Comparison of ENCODE assay signal across 8 cellular contexts in genomic region chr6:137867685-137868509, GRCh38. TPM values are rescaled to one million over a fixed set of nuclear protein-coding genes. Genes with fewer than 3 reads are reported as not detected.
DNase-seq lines count a peak whose midpoint lies in the region; ATAC-seq, FAIRE-seq and TF ChIP-seq lines count a peak whose summit lies in the region.

No MANE protein-coding gene starts in this region.

- intact Hi-C loops in activated CD4-positive, alpha-beta memory T cell treated with anti-CD3 and anti-CD28 coated beads for 36 hours (cut with micrococcal nuclease) = loop anchor here (1.0 to 5.0 kb wide), 5 partner anchors 68 to 1279 kb away; no protein-coding TSS in a partner anchor

- peak overlapping the region; percentile 91 for H3K4me3 Mint-ChIP-seq in activated CD4-positive, alpha-beta memory T cell treated with anti-CD3 and anti-CD28 coated beads for 36 hours
- peak overlapping the region; percentile 92 to 99 (median 96) for H3K4me3 Mint-ChIP-seq in naive thymus-derived CD8-positive, alpha-beta T cell

- no peaks in the 10 kb centered on the region for H3K79me2 ChIP-seq in Karpas-422 (ENCODE audit: low read length)

- peaks cover 5% of the 10 kb centered on the region; the same call in 1 of the 2 replicates for H3K27me3 ChIP-seq in Karpas-422 (ENCODE audit: low read length)

- peak overlapping the region; percentile 73 for H3K4me3 ChIP-seq in Karpas-422 (ENCODE audit: low read length)

- no peaks in the 10 kb centered on the region for H3K9me2 ChIP-seq in Karpas-422 (replicated peaks; ENCODE audit: insufficient read depth, low read length)

- H3K9ac ChIP-seq in Karpas-422 (ENCODE audit: low read length) = peak overlapping the region; percentile 65

- peaks cover 33% of the 10 kb centered on the region for H3K4me1 ChIP-seq in Karpas-422 (ENCODE audit: low read length)

- in situ Hi-C loops in ACHN (cut with HindIII; ENCODE audit: low pct_ligation_motif_present, low pct_unique_long_range_greater_than_20kb, low sequenced_read_pairs) = no loop called here

- peak; percentile 1 for ATAC-seq in GM19328 (IDR thresholded peaks at IDR 0.05; ENCODE audit: unreplicated experiment)
- ATAC-seq in esophagus mucosa = peak; percentile 5
- peak; percentile 3 for ATAC-seq in naive thymus-derived CD8-positive, alpha-beta T cell
- ATAC-seq in GM21367 (IDR thresholded peaks at IDR 0.05; ENCODE audit: unreplicated experiment) = no peak

- H2AFZ ChIP-seq in Karpas-422 (ENCODE audit: low read length) = peak overlapping the region; percentile 86; the same call in 1 of the 2 replicates

- TF ChIP-seq POLR2A in GM12891 (IDR thresholded peaks at IDR 0.05; ENCODE audit: low read depth, low read length) = no peak

- peak overlapping the region; percentile 72 for H3K4me2 ChIP-seq in Karpas-422 (ENCODE audit: low read depth, low read length, poor library complexity, severe bottlenecking)

- H3K27ac ChIP-seq in Karpas-422 (ENCODE audit: low read length) = no peak overlapping the region

- CTCF ChIA-PET in activated CD4-positive, alpha-beta memory T cell treated with anti-CD3 and anti-CD28 coated beads for 36 hours (lab: Charles Lee) = interaction anchor here (0.6 to 11.1 kb wide), 38 partner anchors 9 to 187 kb away, joined by 3 to 270 read pairs (median 5); no protein-coding TSS in a partner anchor

- H3K9me3 ChIP-seq in Karpas-422 (ENCODE audit: low read length) = no peaks in the 10 kb centered on the region

- POLR2A ChIA-PET in activated CD4-positive, alpha-beta memory T cell treated with anti-CD3 and anti-CD28 coated beads for 36 hours (lab: Charles Lee) = interaction anchor here (0.6 to 4.2 kb wide), 26 partner anchors 9 to 210 kb away, joined by 3 to 40 read pairs (median 7); no protein-coding TSS in a partner anchor
- POLR2A ChIA-PET in naive thymus-derived CD8-positive, alpha-beta T cell (lab: Charles Lee) = interaction anchor here (0.6 to 3.5 kb wide), 31 partner anchors 9 to 1290 kb away, joined by 3 to 77 read pairs (median 6); no protein-coding TSS in a partner anchor

- no peaks in the 10 kb centered on the region for H4K20me1 ChIP-seq in Karpas-422 (ENCODE audit: insufficient read depth, low read depth, low read length)

- no peaks in the 10 kb centered on the region for H3K9me3 Mint-ChIP-seq in activated CD4-positive, alpha-beta memory T cell treated with anti-CD3 and anti-CD28 coated beads for 36 hours
- no peaks in the 10 kb centered on the region for H3K9me3 Mint-ChIP-seq in naive thymus-derived CD8-positive, alpha-beta T cell

- peaks cover 24% of the 10 kb centered on the region for H3K4me1 Mint-ChIP-seq in activated CD4-positive, alpha-beta memory T cell treated with anti-CD3 and anti-CD28 coated beads for 36 hours (ENCODE audit: low read depth)
- H3K4me1 Mint-ChIP-seq in naive thymus-derived CD8-positive, alpha-beta T cell = peaks cover 39 to 67% (median 61%) of the 10 kb centered on the region in 4 donors

- DNase-seq in ACHN (peak; percentile 16), Karpas-422 (peak; percentile 50), GM12891 (ENCODE audit: insufficient read length, low spot score) (no peak)
- DNase-seq in activated CD4-positive, alpha-beta memory T cell treated with anti-CD3 and anti-CD28 coated beads for 36 hours = peak; percentile 67
- peak in 8 of 10 donors; percentile 27 to 78 (median 68) for DNase-seq in naive thymus-derived CD8-positive, alpha-beta T cell

- H3K36me3 Mint-ChIP-seq in activated CD4-positive, alpha-beta memory T cell treated with anti-CD3 and anti-CD28 coated beads for 36 hours = peaks cover 55% of the 10 kb centered on the region
- H3K36me3 Mint-ChIP-seq in naive thymus-derived CD8-positive, alpha-beta T cell = peaks cover 4 to 27% (median 21%) of the 10 kb centered on the region in 3 donors

- H3K27ac Mint-ChIP-seq in activated CD4-positive, alpha-beta memory T cell treated with anti-CD3 and anti-CD28 coated beads for 36 hours = peak overlapping the region; percentile 93
- peak overlapping the region; percentile 93 to 99 (median 99) for H3K27ac Mint-ChIP-seq in naive thymus-derived CD8-positive, alpha-beta T cell

- no peaks in the 10 kb centered on the region for H3K36me3 ChIP-seq in Karpas-422 (ENCODE audit: insufficient read depth, low read length)

- FAIRE-seq in GM12891 (lab: Jason Lieb, UNC) = no peak

- no peaks in the 10 kb centered on the region for H3K27me3 Mint-ChIP-seq in activated CD4-positive, alpha-beta memory T cell treated with anti-CD3 and anti-CD28 coated beads for 36 hours
- H3K27me3 Mint-ChIP-seq in naive thymus-derived CD8-positive, alpha-beta T cell = no peaks in the 10 kb centered on the region

TF ChIP-seq in GM12891, 5 proteins besides CTCF, POLR2A, EP300 and RAD21:
- TF ChIP-seq TAF1 (IDR thresholded peaks at IDR 0.05; ENCODE audit: low read depth, low read length) (no peak), POLR2AphosphoS5 (IDR thresholded peaks at IDR 0.05; ENCODE audit: low read depth, low read length) (no peak), PAX5 (IDR thresholded peaks at IDR 0.05; ENCODE audit: insufficient read depth, low read length, severe bottlenecking) (no peak), POU2F2 (IDR thresholded peaks at IDR 0.05; ENCODE audit: low read depth, low read length) (no peak), SPI1 (IDR thresholded peaks at IDR 0.05; ENCODE audit: low read depth, low read length) (no peak)

RNA-seq across cellular contexts. Expression of gene TNFAIP3, which starts 0.8 kb away (rescaled TPM):
- 0.72 and 0.75 TPM in 2 replicates for total RNA-seq in Karpas-422 (2014; rRNA removed; shearing (Covaris generic); ENCODE audit: low replicate concordance)
- total RNA-seq in activated CD4-positive, alpha-beta memory T cell treated with anti-CD3 and anti-CD28 coated beads for 36 hours = 100 to 1,000 TPM; 259 to 267 TPM
- 8.8 TPM for total RNA-seq in esophagus mucosa
- 100 to 1,000 TPM; 108 to 114 TPM for total RNA-seq in naive thymus-derived CD8-positive, alpha-beta T cell
- 100 to 1,000 TPM in 1 of 3 donors, 10 to 100 TPM in 2; 61.5 to 139 (median 84.3) TPM for polyA plus RNA-seq in naive thymus-derived CD8-positive, alpha-beta T cell
- polyA plus RNA-seq in GM12891 (2012; ENCODE audit: low read depth, missing spikeins) = 120 TPM

Comparison
In these comparisons a context has a peak if more than half of its experiments do, and no peak if none do; other contexts are left out.
1. RNA of gene TNFAIP3, which starts 0.8 kb away (total RNA-seq): 259 to 267 TPM in activated CD4-positive, alpha-beta memory T cell treated with anti-CD3 and anti-CD28 coated beads for 36 hours and 108 to 114 TPM in naive thymus-derived CD8-positive, alpha-beta T cell; 8.8 TPM in esophagus mucosa (single experiment) and 0.72 to 0.75 TPM in Karpas-422; every median in the first group is over 10 times any median in the second.